In the genomic region with DNA sequence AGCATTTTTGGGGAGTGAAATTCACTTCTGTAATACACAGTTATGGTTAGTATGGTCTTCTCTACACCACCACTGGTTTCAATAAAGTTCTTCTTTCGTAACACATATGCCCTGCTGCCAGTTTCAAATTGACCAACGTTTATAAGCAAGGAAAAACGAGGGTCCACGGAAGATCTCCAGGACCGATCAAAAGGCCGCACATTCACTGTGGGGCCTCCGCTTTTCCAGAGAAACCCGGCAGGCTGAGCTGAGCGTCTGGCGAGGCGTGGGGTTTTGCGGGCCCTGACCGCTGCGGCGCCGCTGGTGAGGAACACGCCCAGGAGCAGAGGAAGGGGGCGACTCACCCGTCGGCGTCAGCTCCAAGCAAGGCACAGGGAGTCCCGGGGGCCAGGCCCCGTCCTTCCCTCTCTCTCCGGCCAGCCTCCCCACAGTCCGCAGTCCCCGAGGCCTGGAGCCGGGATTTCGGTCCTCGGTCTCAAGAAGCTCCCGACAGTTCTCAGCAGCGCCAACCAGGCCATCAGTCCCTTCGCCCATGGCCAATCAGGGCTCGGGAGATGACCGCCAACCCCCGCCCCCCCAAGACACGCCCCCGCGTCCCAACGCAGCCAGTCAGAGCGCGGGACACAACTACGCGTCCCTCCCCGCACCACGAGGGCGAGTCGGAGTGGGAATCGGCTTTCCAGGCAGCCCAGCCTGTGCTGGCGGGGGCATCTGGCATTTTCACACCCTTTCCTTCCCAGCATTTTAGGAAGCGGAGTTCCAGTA, we compare ENCODE assay signal across 1 cellular context.
TF ChIP-seq lines count a peak whose summit lies in the region.

A gene with protein sequence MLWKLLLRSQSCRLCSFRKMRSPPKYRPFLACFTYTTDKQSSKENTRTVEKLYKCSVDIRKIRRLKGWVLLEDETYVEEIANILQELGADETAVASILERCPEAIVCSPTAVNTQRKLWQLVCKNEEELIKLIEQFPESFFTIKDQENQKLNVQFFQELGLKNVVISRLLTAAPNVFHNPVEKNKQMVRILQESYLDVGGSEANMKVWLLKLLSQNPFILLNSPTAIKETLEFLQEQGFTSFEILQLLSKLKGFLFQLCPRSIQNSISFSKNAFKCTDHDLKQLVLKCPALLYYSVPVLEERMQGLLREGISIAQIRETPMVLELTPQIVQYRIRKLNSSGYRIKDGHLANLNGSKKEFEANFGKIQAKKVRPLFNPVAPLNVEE (minus strand): TSS at position 522 of the 765 bp plus-strand sequence. CDS start 8,432 bp downstream, outside the sequence.

TF ChIP-seq in HepG2, 621 proteins besides CTCF, POLR2A, EP300 and RAD21 (continued from another document and continues in another):
- TF ChIP-seq, protein P1, sequence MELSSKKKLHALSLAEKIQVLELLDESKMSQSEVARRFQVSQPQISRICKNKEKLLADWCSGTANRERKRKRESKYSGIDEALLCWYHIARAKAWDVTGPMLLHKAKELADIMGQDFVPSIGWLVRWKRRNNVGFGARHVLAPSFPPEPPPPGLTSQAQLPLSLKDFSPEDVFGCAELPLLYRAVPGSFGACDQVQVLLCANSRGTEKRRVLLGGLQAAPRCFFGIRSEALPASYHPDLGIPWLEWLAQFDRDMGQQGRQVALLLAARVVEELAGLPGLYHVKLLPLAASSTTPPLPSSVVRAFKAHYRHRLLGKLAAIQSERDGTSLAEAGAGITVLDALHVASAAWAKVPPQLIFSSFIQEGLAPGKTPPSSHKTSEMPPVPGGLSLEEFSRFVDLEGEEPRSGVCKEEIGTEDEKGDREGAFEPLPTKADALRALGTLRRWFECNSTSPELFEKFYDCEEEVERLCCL (CRISPR knock-in tag; IDR thresholded peaks at IDR 0.05; ENCODE audit: borderline replicate concordance), result no peak
- TF ChIP-seq ZNF225 (CRISPR knock-in tag; IDR thresholded peaks at IDR 0.05), result peak; percentile 87
- TF ChIP-seq TGIF2 (CRISPR knock-in tag; IDR thresholded peaks at IDR 0.05), result no peak
- no peak for TF ChIP-seq ZNF737 (CRISPR knock-in tag; IDR thresholded peaks at IDR 0.05; ENCODE audit: borderline replicate concordance)
- no peak for TF ChIP-seq ZFYVE20 (CRISPR knock-in tag; IDR thresholded peaks at IDR 0.05; ENCODE audit: borderline replicate concordance, low read depth)
- TF ChIP-seq ZIK1 (CRISPR knock-in tag; IDR thresholded peaks at IDR 0.05; ENCODE audit: borderline replicate concordance, low read depth), result no peak
- TF ChIP-seq, protein P2, sequence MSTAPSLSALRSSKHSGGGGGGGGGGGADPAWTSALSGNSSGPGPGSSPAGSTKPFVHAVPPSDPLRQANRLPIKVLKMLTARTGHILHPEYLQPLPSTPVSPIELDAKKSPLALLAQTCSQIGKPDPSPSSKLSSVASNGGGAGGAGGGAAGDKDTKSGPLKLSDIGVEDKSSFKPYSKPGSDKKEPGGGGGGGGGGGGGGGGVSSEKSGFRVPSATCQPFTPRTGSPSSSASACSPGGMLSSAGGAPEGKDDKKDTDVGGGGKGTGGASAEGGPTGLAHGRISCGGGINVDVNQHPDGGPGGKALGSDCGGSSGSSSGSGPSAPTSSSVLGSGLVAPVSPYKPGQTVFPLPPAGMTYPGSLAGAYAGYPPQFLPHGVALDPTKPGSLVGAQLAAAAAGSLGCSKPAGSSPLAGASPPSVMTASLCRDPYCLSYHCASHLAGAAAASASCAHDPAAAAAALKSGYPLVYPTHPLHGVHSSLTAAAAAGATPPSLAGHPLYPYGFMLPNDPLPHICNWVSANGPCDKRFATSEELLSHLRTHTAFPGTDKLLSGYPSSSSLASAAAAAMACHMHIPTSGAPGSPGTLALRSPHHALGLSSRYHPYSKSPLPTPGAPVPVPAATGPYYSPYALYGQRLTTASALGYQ (CRISPR knock-in tag; IDR thresholded peaks at IDR 0.05), result peak; percentile 70; the same call in 1 of the 2 replicates
- no peak for TF ChIP-seq CCAR2 (optimal IDR thresholded peaks at IDR 0.05; ENCODE audit: low read depth, low read length)
- TF ChIP-seq ZNF780A (CRISPR knock-in tag; IDR thresholded peaks at IDR 0.05), result no peak
- peak; percentile 22 for TF ChIP-seq MED8 (CRISPR knock-in tag; IDR thresholded peaks at IDR 0.05; ENCODE audit: insufficient replicate concordance)
- TF ChIP-seq CEBPG (CRISPR knock-in tag; IDR thresholded peaks at IDR 0.05), result no peak
- TF ChIP-seq HOXA3 (CRISPR knock-in tag; IDR thresholded peaks at IDR 0.05), result peak; percentile 37; the same call in 1 of the 2 replicates
- TF ChIP-seq PHF21A (CRISPR knock-in tag; IDR thresholded peaks at IDR 0.05), result peak; percentile 66
- TF ChIP-seq, protein P3, sequence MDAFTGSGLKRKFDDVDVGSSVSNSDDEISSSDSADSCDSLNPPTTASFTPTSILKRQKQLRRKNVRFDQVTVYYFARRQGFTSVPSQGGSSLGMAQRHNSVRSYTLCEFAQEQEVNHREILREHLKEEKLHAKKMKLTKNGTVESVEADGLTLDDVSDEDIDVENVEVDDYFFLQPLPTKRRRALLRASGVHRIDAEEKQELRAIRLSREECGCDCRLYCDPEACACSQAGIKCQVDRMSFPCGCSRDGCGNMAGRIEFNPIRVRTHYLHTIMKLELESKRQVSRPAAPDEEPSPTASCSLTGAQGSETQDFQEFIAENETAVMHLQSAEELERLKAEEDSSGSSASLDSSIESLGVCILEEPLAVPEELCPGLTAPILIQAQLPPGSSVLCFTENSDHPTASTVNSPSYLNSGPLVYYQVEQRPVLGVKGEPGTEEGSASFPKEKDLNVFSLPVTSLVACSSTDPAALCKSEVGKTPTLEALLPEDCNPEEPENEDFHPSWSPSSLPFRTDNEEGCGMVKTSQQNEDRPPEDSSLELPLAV (CRISPR knock-in tag; conservative IDR thresholded peaks at IDR 0.05; ENCODE audit: low read depth), result no peak
- no peak for TF ChIP-seq TSC22D2 (CRISPR knock-in tag; IDR thresholded peaks at IDR 0.05; ENCODE audit: borderline replicate concordance)
- peak; percentile 62; the same call in 1 of the 2 replicates for TF ChIP-seq ZNF230 (CRISPR knock-in tag; IDR thresholded peaks at IDR 0.05)
- no peak for TF ChIP-seq ZNF773 (CRISPR knock-in tag; IDR thresholded peaks at IDR 0.05; ENCODE audit: borderline replicate concordance)
- TF ChIP-seq ZFP1 (CRISPR knock-in tag; IDR thresholded peaks at IDR 0.05), result no peak
- 0 out of 2 replicates have a peak, but pooled peaks have one; percentile 20 for TF ChIP-seq IRF2 (CRISPR knock-in tag; IDR thresholded peaks at IDR 0.05)
- TF ChIP-seq, protein P4, sequence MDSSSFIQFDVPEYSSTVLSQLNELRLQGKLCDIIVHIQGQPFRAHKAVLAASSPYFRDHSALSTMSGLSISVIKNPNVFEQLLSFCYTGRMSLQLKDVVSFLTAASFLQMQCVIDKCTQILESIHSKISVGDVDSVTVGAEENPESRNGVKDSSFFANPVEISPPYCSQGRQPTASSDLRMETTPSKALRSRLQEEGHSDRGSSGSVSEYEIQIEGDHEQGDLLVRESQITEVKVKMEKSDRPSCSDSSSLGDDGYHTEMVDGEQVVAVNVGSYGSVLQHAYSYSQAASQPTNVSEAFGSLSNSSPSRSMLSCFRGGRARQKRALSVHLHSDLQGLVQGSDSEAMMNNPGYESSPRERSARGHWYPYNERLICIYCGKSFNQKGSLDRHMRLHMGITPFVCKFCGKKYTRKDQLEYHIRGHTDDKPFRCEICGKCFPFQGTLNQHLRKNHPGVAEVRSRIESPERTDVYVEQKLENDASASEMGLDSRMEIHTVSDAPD (CRISPR knock-in tag; IDR thresholded peaks at IDR 0.05), result peak; percentile 43; the same call in 1 of the 2 replicates
- TF ChIP-seq ZSCAN22 (CRISPR knock-in tag; IDR thresholded peaks at IDR 0.05), result no peak
- TF ChIP-seq, protein P5, sequence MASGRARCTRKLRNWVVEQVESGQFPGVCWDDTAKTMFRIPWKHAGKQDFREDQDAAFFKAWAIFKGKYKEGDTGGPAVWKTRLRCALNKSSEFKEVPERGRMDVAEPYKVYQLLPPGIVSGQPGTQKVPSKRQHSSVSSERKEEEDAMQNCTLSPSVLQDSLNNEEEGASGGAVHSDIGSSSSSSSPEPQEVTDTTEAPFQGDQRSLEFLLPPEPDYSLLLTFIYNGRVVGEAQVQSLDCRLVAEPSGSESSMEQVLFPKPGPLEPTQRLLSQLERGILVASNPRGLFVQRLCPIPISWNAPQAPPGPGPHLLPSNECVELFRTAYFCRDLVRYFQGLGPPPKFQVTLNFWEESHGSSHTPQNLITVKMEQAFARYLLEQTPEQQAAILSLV (CRISPR knock-in tag; IDR thresholded peaks at IDR 0.05; ENCODE audit: borderline replicate concordance), result peak; percentile 44; the same call in 1 of the 2 replicates
- TF ChIP-seq NFYB (CRISPR knock-in tag; IDR thresholded peaks at IDR 0.05), result peak; percentile 79
- no peak for TF ChIP-seq PHB2 (IDR thresholded peaks at IDR 0.05; ENCODE audit: partially characterized antibody)
- TF ChIP-seq ZNF607 (CRISPR knock-in tag; IDR thresholded peaks at IDR 0.05; ENCODE audit: borderline replicate concordance), result 0 out of 2 replicates have a peak, but pooled peaks have one; percentile 50
- TF ChIP-seq ATM (IDR thresholded peaks at IDR 0.05; ENCODE audit: borderline replicate concordance), result no peak
- no peak for TF ChIP-seq ZBTB7A (CRISPR knock-in tag; IDR thresholded peaks at IDR 0.05)
- peak; percentile 15; the same call in 1 of the 2 replicates for TF ChIP-seq FOSL1 (CRISPR knock-in tag; IDR thresholded peaks at IDR 0.05; ENCODE audit: borderline replicate concordance)
- TF ChIP-seq, protein P6, sequence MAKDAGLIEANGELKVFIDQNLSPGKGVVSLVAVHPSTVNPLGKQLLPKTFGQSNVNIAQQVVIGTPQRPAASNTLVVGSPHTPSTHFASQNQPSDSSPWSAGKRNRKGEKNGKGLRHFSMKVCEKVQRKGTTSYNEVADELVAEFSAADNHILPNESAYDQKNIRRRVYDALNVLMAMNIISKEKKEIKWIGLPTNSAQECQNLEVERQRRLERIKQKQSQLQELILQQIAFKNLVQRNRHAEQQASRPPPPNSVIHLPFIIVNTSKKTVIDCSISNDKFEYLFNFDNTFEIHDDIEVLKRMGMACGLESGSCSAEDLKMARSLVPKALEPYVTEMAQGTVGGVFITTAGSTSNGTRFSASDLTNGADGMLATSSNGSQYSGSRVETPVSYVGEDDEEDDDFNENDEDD (CRISPR knock-in tag; IDR thresholded peaks at IDR 0.05; ENCODE audit: borderline replicate concordance), result peak; percentile 90
- TF ChIP-seq, protein P7, sequence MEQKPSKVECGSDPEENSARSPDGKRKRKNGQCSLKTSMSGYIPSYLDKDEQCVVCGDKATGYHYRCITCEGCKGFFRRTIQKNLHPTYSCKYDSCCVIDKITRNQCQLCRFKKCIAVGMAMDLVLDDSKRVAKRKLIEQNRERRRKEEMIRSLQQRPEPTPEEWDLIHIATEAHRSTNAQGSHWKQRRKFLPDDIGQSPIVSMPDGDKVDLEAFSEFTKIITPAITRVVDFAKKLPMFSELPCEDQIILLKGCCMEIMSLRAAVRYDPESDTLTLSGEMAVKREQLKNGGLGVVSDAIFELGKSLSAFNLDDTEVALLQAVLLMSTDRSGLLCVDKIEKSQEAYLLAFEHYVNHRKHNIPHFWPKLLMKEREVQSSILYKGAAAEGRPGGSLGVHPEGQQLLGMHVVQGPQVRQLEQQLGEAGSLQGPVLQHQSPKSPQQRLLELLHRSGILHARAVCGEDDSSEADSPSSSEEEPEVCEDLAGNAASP (CRISPR knock-in tag; IDR thresholded peaks at IDR 0.05; ENCODE audit: borderline replicate concordance), result peak; percentile 42; the same call in 1 of the 2 replicates
- no peak for TF ChIP-seq HMGA1 (CRISPR knock-in tag; conservative IDR thresholded peaks at IDR 0.05)
- TF ChIP-seq, protein P8, sequence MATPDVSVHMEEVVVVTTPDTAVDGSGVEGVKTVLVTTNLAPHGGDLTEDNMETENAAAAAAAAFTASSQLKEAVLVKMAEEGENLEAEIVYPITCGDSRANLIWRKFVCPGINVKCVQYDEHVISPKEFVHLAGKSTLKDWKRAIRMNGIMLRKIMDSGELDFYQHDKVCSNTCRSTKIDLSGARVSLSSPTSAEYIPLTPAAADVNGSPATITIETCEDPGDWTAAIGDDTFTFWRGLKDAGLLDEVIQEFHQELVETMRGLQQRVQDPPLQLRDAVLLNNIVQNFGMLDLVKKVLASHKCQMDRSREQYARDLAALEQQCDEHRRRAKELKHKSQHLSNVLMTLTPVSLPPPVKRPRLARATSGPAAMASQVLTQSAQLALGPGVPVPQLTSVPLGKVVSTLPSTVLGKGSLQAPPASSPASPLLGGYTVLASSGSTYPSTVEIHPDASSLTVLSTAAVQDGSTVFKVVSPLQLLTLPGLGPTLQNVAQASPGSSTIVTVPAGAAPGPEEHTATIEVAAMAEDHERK (CRISPR knock-in tag; IDR thresholded peaks at IDR 0.05; ENCODE audit: low read depth), result no peak; the same call in 1 of the 2 replicates
- no peak for TF ChIP-seq MIXL1 (CRISPR knock-in tag; IDR thresholded peaks at IDR 0.05)
- peak; percentile 92 for TF ChIP-seq KMT2A (CRISPR knock-in tag; IDR thresholded peaks at IDR 0.05)
- no peak for TF ChIP-seq ZNF484 (CRISPR knock-in tag; IDR thresholded peaks at IDR 0.05; ENCODE audit: borderline replicate concordance, low read depth)
- no peak for TF ChIP-seq FLYWCH1 (CRISPR knock-in tag; IDR thresholded peaks at IDR 0.05)
- 0 out of 2 replicates have a peak, but pooled peaks have one; percentile 62 for TF ChIP-seq SMYD3 (CRISPR knock-in tag; IDR thresholded peaks at IDR 0.05)
- no peak for TF ChIP-seq ZNF567 (CRISPR knock-in tag; IDR thresholded peaks at IDR 0.05; ENCODE audit: borderline replicate concordance)
- no peak for TF ChIP-seq HIVEP1 (CRISPR knock-in tag; IDR thresholded peaks at IDR 0.05)
- 0 out of 2 replicates have a peak, but pooled peaks have one; percentile 42 for TF ChIP-seq GTF3A (CRISPR knock-in tag; conservative IDR thresholded peaks at IDR 0.05)
- TF ChIP-seq ZNF879 (CRISPR knock-in tag; IDR thresholded peaks at IDR 0.05), result no peak
- TF ChIP-seq NONO (IDR thresholded peaks at IDR 0.05), result no peak
- TF ChIP-seq NONO (CRISPR knock-in tag; conservative IDR thresholded peaks at IDR 0.05), result 0 out of 2 replicates have a peak, but pooled peaks have one; percentile 42
- TF ChIP-seq KAT7 (CRISPR knock-in tag; IDR thresholded peaks at IDR 0.05; ENCODE audit: borderline replicate concordance), result peak; percentile 77; the same call in 1 of the 2 replicates
- TF ChIP-seq SIX1 (CRISPR knock-in tag; IDR thresholded peaks at IDR 0.05; ENCODE audit: borderline replicate concordance), result no peak
